Comparison of ENCODE assay signal across 15 cellular contexts in the genomic region with DNA sequence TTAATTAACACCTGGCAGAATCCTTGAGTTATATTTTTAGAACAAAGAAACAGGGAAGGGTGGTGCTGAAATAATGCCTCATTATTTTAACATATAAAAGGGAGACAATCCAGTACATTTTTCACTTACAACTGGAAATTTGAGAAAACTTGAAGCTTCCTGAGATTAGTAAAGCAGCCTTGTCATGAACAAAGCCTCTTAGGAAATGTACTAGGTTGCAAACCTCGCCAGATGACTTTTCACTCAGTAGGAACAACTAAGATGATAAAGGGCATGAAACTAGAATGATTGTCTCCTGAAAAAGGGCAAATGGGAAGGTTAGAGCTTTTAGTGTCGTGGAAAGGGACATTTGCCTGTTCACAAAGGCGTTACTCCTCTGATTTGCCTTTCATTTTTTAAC.
A peak's percentile ranks its signal among the peaks of the same experiment; 100 is the strongest.
DNase-seq lines count a peak whose midpoint lies in the region; ATAC-seq and TF ChIP-seq lines count a peak whose summit lies in the region.
"Had no signal": no experiment of that assay in that cellular context is flagged by ENCODE, and none has a peak within 500 bp of the region (broad histone marks: within the 10 kb centered on the region; RNA-seq: fewer than 3 reads in every experiment).

No MANE protein-coding gene starts in this region.

- no peaks in the 10 kb centered on the region for H3K27me3 ChIP-seq in left ventricle myocardium inferior (ENCODE audit: low read depth)
- H3K27me3 ChIP-seq in right atrium auricular region: no peaks in the 10 kb centered on the region
- no peaks in the 10 kb centered on the region for H3K27me3 ChIP-seq in mesenchymal stem cell (ENCODE audit: control insufficient read depth in 1 of 2, insufficient read depth in 1 of 2, low read length in 2 of 2)
- no peaks in the 10 kb centered on the region for H3K27me3 ChIP-seq in upper lobe of right lung
- H3K27me3 ChIP-seq in H7 (ENCODE audit: control insufficient read depth, insufficient read depth, low read length): no peaks in the 10 kb centered on the region
- H3K27me3 ChIP-seq: BLaER1, foreskin keratinocyte had no signal

- H2AFZ ChIP-seq in mesenchymal stem cell (ENCODE audit: low read depth, low read length): no peak overlapping the region
- H2AFZ ChIP-seq: GM23248 had no signal

- no peak overlapping the region for H2BK15ac ChIP-seq in mesenchymal stem cell (ENCODE audit: low read depth, poor library complexity, severe bottlenecking)

- peak overlapping the region; percentile 79 for H3K27ac ChIP-seq in left ventricle myocardium inferior (replicated peaks)
- peak overlapping the region in 1 of 2 donors; percentile 57 for H3K27ac ChIP-seq in right atrium auricular region
- no peak overlapping the region for H3K27ac ChIP-seq in mesenchymal stem cell (ENCODE audit: low read length, poor library complexity, severe bottlenecking)
- peak overlapping the region; percentile 4 for H3K27ac ChIP-seq in upper lobe of right lung
- H3K27ac ChIP-seq: BLaER1, foreskin keratinocyte, GM23248 had no signal

- H3K36me3 Mint-ChIP-seq in activated T-helper 1 cell treated with anti-CD3 and anti-CD28 coated beads, Interleukin-12 subunit alpha, Interleukin-12 subunit beta, Interleukin-2, Interleukin-4 antibody, amounts not matched to agents 30 ng/mL and 10 ng/mL and 1 ng/mL, durations not matched to agents 14 hours and 24 hours and 36 hours (ENCODE audit: low read depth): peaks cover 21% of the 10 kb centered on the region

- 92% methylated on average over 3 of the region's 3 CpGs for WGBS in mesenchymal stem cell

- H3K23ac ChIP-seq in mesenchymal stem cell (ENCODE audit: low read length in 2 of 2): no peak overlapping the region

- H2AK5ac ChIP-seq in mesenchymal stem cell (ENCODE audit: low read length, severe bottlenecking): no peak overlapping the region

- no peak overlapping the region for H2BK120ac ChIP-seq in mesenchymal stem cell (ENCODE audit: low read depth, low read length)

- H3K4me3 ChIP-seq in left ventricle myocardium inferior: no peak overlapping the region
- no peak overlapping the region for H3K4me3 ChIP-seq in right atrium auricular region
- no peak overlapping the region for H3K4me3 ChIP-seq in mesenchymal stem cell (ENCODE audit: insufficient read depth in 1 of 2, low read depth in 1 of 2, low read length in 2 of 2)
- no peak overlapping the region for H3K4me3 ChIP-seq in upper lobe of right lung
- H3K4me3 ChIP-seq in H7 (ENCODE audit: insufficient read depth, low read depth, low read length): no peak overlapping the region
- H3K4me3 ChIP-seq: BLaER1, GM23248 had no signal

- H4K91ac ChIP-seq in mesenchymal stem cell (ENCODE audit: low read length): no peak overlapping the region

- H3K27me3 Mint-ChIP-seq in activated T-helper 1 cell treated with anti-CD3 and anti-CD28 coated beads, Interleukin-12 subunit alpha, Interleukin-12 subunit beta, Interleukin-2, Interleukin-4 antibody, amounts not matched to agents 30 ng/mL and 10 ng/mL and 1 ng/mL, durations not matched to agents 14 hours and 24 hours and 36 hours (ENCODE audit: insufficient read depth): no peaks in the 10 kb centered on the region

- H3K14ac ChIP-seq in mesenchymal stem cell (ENCODE audit: low read length in 2 of 2): no peak overlapping the region

- no peaks in the 10 kb centered on the region for H3K9me3 ChIP-seq in left ventricle myocardium inferior (replicated peaks)
- H3K9me3 ChIP-seq in right atrium auricular region: no peaks in the 10 kb centered on the region
- H3K9me3 ChIP-seq in mesenchymal stem cell (ENCODE audit: control insufficient read depth, low read length): no peaks in the 10 kb centered on the region
- H3K9me3 ChIP-seq in upper lobe of right lung: no peaks in the 10 kb centered on the region
- H3K9me3 ChIP-seq: BLaER1 had no signal

- peaks cover 11% of the 10 kb centered on the region for H3K9me3 Mint-ChIP-seq in activated T-helper 1 cell treated with anti-CD3 and anti-CD28 coated beads, Interleukin-12 subunit alpha, Interleukin-12 subunit beta, Interleukin-2, Interleukin-4 antibody, amounts not matched to agents 30 ng/mL and 10 ng/mL and 1 ng/mL, durations not matched to agents 14 hours and 24 hours and 36 hours

- H3K27ac Mint-ChIP-seq in activated T-helper 1 cell treated with anti-CD3 and anti-CD28 coated beads, Interleukin-12 subunit alpha, Interleukin-12 subunit beta, Interleukin-2, Interleukin-4 antibody, amounts not matched to agents 30 ng/mL and 10 ng/mL and 1 ng/mL, durations not matched to agents 14 hours and 24 hours and 36 hours: peak overlapping the region; percentile 92

- H3K4me2 ChIP-seq in mesenchymal stem cell (ENCODE audit: low read length, poor library complexity, severe bottlenecking): no peak overlapping the region
- H3K4me2 ChIP-seq: BLaER1 had no signal

- no peak for ATAC-seq in upper lobe of right lung
- ATAC-seq: foreskin keratinocyte had no signal

- peaks cover 62% of the 10 kb centered on the region for H3K4me1 ChIP-seq in left ventricle myocardium inferior
- peaks cover 0 to 23% of the 10 kb centered on the region in 2 donors for H3K4me1 ChIP-seq in right atrium auricular region
- peaks cover 6% of the 10 kb centered on the region for H3K4me1 ChIP-seq in mesenchymal stem cell (ENCODE audit: control insufficient read depth, insufficient read depth, low read depth, low read length)
- peaks cover 25% of the 10 kb centered on the region for H3K4me1 ChIP-seq in upper lobe of right lung
- H3K4me1 ChIP-seq: foreskin keratinocyte had no signal

- intact Hi-C loops in left ventricle myocardium inferior (cut with micrococcal nuclease): loop anchor here (10.0 kb wide), 1 partner anchor 257 kb away; no protein-coding TSS in a partner anchor
- intact Hi-C loops in activated T-helper 1 cell treated with anti-CD3 and anti-CD28 coated beads, Interleukin-12 subunit alpha, Interleukin-12 subunit beta, Interleukin-2, Interleukin-4 antibody, amounts not matched to agents 30 ng/mL and 10 ng/mL and 1 ng/mL, durations not matched to agents 14 hours and 24 hours and 36 hours (cut with micrococcal nuclease): no loop called here
- intact Hi-C loops in upper lobe of right lung (cut with DNase I): loop anchor here (10.0 kb wide), 2 partner anchors 187 to 327 kb away; no protein-coding TSS in a partner anchor

- DNase-seq in left ventricle myocardium inferior (no peak), right atrium auricular region (ENCODE audit: low spot score) (no peak), mesenchymal stem cell (peak; percentile 10), upper lobe of right lung (no peak), NCI-H1436 treated with DMSO at 0.1 percent for 48 hours (lab: John Stamatoyannopoulos, UW) (no peak), H7 (no peak), COLO668 (lab: John Stamatoyannopoulos, UW; ENCODE audit: unreplicated experiment) (no peak)
- DNase-seq in activated T-helper 1 cell treated with anti-CD3 and anti-CD28 coated beads, Interleukin-12 subunit alpha, Interleukin-12 subunit beta, Interleukin-2, Interleukin-4 antibody, amounts not matched to agents 30 ng/mL and 10 ng/mL and 1 ng/mL, durations not matched to agents 14 hours and 24 hours and 36 hours (ENCODE audit: low spot score): no peak
- DNase-seq: aorta; foreskin keratinocyte; GM23248; Kasumi-1; stimulated activated CD4-positive, alpha-beta T cell treated with anti-CD3 and anti-CD28 coated beads, Interleukin-4, amount 100 ng/mL, for 24 hours; stimulated activated naive CD4-positive, alpha-beta T cell treated with Interleukin-2 at 50 U/mL for 16 hours had no signal

- no peak overlapping the region for H2BK12ac ChIP-seq in mesenchymal stem cell (ENCODE audit: low read length in 2 of 2)

- H3K18ac ChIP-seq in mesenchymal stem cell (ENCODE audit: low read depth in 1 of 2, low read length in 2 of 2): no peak overlapping the region

- peak overlapping the region; percentile 66 for H3K4me3 Mint-ChIP-seq in activated T-helper 1 cell treated with anti-CD3 and anti-CD28 coated beads, Interleukin-12 subunit alpha, Interleukin-12 subunit beta, Interleukin-2, Interleukin-4 antibody, amounts not matched to agents 30 ng/mL and 10 ng/mL and 1 ng/mL, durations not matched to agents 14 hours and 24 hours and 36 hours

- H3K4ac ChIP-seq in mesenchymal stem cell (ENCODE audit: low read depth in 1 of 2, low read length in 2 of 2): no peak overlapping the region

- no peak for TF ChIP-seq CTCF in left ventricle myocardium inferior (IDR thresholded peaks at IDR 0.05; ENCODE audit: borderline replicate concordance)
- no peak for TF ChIP-seq CTCF in right atrium auricular region (IDR thresholded peaks at IDR 0.05)
- no peak for TF ChIP-seq CTCF in upper lobe of right lung (IDR thresholded peaks at IDR 0.05)

- no peak overlapping the region for H3K9ac ChIP-seq in mesenchymal stem cell (ENCODE audit: low read length)
- H3K9ac ChIP-seq: BLaER1, GM23248 had no signal

- no peak overlapping the region for H2BK5ac ChIP-seq in mesenchymal stem cell (ENCODE audit: low read depth, low read length, poor library complexity, severe bottlenecking)

- no peaks in the 10 kb centered on the region for H3K36me3 ChIP-seq in left ventricle myocardium inferior
- no peaks in the 10 kb centered on the region for H3K36me3 ChIP-seq in right atrium auricular region
- no peaks in the 10 kb centered on the region for H3K36me3 ChIP-seq in mesenchymal stem cell (ENCODE audit: control insufficient read depth in 1 of 2, insufficient read depth in 2 of 2, low read depth in 1 of 2, low read length in 2 of 2)
- no peaks in the 10 kb centered on the region for H3K36me3 ChIP-seq in upper lobe of right lung
- H3K36me3 ChIP-seq in H7 (replicated peaks; ENCODE audit: control insufficient read depth, insufficient read depth, low read length): no peaks in the 10 kb centered on the region
- H3K36me3 ChIP-seq: BLaER1 had no signal

- H3K4me1 Mint-ChIP-seq in activated T-helper 1 cell treated with anti-CD3 and anti-CD28 coated beads, Interleukin-12 subunit alpha, Interleukin-12 subunit beta, Interleukin-2, Interleukin-4 antibody, amounts not matched to agents 30 ng/mL and 10 ng/mL and 1 ng/mL, durations not matched to agents 14 hours and 24 hours and 36 hours (ENCODE audit: low read depth): peaks cover 92% of the 10 kb centered on the region

- no peaks in the 10 kb centered on the region for H3K79me1 ChIP-seq in mesenchymal stem cell (replicated peaks; ENCODE audit: low read length, poor library complexity, severe bottlenecking)

- H4K8ac ChIP-seq in mesenchymal stem cell (ENCODE audit: low read length): no peak overlapping the region
